Comparison of ENCODE assay signal across 1 cellular context in the genomic region with DNA sequence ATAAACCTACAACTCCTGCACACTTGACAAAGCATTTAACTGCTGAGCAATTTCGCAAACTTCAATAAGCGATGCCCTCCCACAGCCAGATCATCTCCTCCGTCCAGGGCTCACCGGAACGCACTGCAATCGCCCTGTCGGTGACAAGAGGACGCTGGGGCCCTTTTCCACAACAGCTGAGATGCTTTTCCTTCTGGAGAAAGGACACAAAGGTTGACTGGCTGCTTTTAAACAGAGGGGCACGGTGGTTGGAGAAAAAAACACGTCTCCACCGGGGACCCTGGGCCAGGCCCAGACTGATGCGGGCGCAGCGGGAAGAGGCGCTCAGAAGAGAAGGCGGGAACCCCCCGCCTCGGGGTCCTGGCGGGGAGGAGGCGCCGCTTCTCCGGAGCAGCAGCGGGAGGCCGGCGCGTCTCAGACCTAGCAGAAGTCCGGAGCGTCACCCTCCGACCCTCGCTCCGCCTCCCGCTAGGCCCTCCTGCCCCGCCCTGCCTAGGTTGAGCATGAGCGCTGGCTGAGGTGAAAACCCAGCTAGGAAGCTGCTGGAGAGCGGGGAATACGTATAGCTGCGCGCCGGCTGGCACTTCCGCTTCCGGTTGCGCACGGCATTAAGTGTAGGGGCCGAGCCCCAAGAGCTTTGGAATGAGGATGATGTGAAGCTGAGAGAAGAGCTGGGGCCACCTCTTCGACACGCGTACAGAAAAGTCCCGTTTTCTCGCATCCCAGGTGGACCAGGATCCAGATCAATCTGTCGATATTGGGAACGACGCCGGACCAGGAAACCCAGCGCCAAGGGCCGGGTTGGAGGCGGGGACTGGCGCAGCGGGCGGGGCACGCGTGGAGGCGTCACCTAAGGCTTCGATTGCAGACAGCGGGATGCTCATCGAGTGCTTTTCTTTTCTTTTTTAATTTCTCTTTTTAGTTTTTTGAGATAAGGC.
TF ChIP-seq lines count a peak whose summit lies in the region.

A gene (minus strand): TSS at position 564 of the 938 bp plus-strand sequence. CDS start 3,788 bp downstream, outside the sequence.

TF ChIP-seq in K562, 482 proteins besides CTCF, POLR2A, EP300 and RAD21 (continued from another document and continues in another):
- TF ChIP-seq, protein P1, sequence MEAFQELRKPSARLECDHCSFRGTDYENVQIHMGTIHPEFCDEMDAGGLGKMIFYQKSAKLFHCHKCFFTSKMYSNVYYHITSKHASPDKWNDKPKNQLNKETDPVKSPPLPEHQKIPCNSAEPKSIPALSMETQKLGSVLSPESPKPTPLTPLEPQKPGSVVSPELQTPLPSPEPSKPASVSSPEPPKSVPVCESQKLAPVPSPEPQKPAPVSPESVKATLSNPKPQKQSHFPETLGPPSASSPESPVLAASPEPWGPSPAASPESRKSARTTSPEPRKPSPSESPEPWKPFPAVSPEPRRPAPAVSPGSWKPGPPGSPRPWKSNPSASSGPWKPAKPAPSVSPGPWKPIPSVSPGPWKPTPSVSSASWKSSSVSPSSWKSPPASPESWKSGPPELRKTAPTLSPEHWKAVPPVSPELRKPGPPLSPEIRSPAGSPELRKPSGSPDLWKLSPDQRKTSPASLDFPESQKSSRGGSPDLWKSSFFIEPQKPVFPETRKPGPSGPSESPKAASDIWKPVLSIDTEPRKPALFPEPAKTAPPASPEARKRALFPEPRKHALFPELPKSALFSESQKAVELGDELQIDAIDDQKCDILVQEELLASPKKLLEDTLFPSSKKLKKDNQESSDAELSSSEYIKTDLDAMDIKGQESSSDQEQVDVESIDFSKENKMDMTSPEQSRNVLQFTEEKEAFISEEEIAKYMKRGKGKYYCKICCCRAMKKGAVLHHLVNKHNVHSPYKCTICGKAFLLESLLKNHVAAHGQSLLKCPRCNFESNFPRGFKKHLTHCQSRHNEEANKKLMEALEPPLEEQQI (IDR thresholded peaks at IDR 0.05), result no peak
- no peak for TF ChIP-seq ZNF57 (CRISPR knock-in tag; IDR thresholded peaks at IDR 0.05)
- TF ChIP-seq, protein P2, sequence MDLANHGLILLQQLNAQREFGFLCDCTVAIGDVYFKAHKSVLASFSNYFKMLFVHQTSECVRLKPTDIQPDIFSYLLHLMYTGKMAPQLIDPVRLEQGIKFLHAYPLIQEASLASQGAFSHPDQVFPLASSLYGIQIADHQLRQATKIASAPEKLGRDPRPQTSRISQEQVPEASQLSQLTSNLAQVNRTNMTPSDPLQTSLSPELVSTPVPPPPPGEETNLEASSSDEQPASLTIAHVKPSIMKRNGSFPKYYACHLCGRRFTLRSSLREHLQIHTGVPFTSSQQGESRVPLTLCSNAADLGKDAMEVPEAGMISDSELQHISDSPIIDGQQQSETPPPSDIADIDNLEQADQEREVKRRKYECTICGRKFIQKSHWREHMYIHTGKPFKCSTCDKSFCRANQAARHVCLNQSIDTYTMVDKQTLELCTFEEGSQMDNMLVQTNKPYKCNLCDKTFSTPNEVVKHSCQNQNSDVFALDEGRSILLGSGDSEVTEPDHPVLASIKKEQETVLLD (IDR thresholded peaks at IDR 0.05), result peak; percentile 46
- no peak for TF ChIP-seq ZKSCAN3 (CRISPR knock-in tag; IDR thresholded peaks at IDR 0.05)
- peak; percentile 73 for TF ChIP-seq SPI1 (IDR thresholded peaks at IDR 0.05; ENCODE audit: borderline replicate concordance, low read depth, low read length)
- no peak for TF ChIP-seq RAD51 (IDR thresholded peaks at IDR 0.05; ENCODE audit: borderline replicate concordance, low read depth)
- peak in 1 of 2 experiments; percentile 88; a peak in 1 of 3 replicates for TF ChIP-seq CBX3 (IDR thresholded peaks at IDR 0.05; ENCODE audit: borderline replicate concordance in 1 of 2, low read length in 2 of 2)
- no peak; the same call in 1 of the 2 replicates for TF ChIP-seq EGR1 (conservative IDR thresholded peaks at IDR 0.05)
- TF ChIP-seq KLF13 (tag; IDR thresholded peaks at IDR 0.05; ENCODE audit: borderline replicate concordance, low read depth), result 0 out of 2 replicates have a peak, but pooled peaks have one; percentile 69
- no peak for TF ChIP-seq NELFE (IDR thresholded peaks at IDR 0.05; ENCODE audit: insufficient read depth, insufficient read length)
- TF ChIP-seq MCM2 (IDR thresholded peaks at IDR 0.05; ENCODE audit: low read depth), result no peak
- TF ChIP-seq TCFL5 (CRISPR knock-in tag; conservative IDR thresholded peaks at IDR 0.05), result no peak
- peak; percentile 98 for TF ChIP-seq ELF1 (tag; IDR thresholded peaks at IDR 0.05)
- TF ChIP-seq ZNF165 (CRISPR knock-in tag; IDR thresholded peaks at IDR 0.05; ENCODE audit: borderline replicate concordance), result no peak
- TF ChIP-seq, protein P3, sequence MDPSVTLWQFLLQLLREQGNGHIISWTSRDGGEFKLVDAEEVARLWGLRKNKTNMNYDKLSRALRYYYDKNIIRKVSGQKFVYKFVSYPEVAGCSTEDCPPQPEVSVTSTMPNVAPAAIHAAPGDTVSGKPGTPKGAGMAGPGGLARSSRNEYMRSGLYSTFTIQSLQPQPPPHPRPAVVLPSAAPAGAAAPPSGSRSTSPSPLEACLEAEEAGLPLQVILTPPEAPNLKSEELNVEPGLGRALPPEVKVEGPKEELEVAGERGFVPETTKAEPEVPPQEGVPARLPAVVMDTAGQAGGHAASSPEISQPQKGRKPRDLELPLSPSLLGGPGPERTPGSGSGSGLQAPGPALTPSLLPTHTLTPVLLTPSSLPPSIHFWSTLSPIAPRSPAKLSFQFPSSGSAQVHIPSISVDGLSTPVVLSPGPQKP (CRISPR knock-in tag; IDR thresholded peaks at IDR 0.05), result no peak
- TF ChIP-seq ADNP (tag; IDR thresholded peaks at IDR 0.05), result no peak
- no peak for TF ChIP-seq ILF3 (IDR thresholded peaks at IDR 0.05; ENCODE audit: borderline replicate concordance)
- no peak for TF ChIP-seq KAT2B (IDR thresholded peaks at IDR 0.05; ENCODE audit: low read depth, low read length)
- no peak for TF ChIP-seq PHB (CRISPR knock-in tag; IDR thresholded peaks at IDR 0.05)
- TF ChIP-seq POLR2B (IDR thresholded peaks at IDR 0.05; ENCODE audit: low read depth, partially characterized antibody), result peak; percentile 74
- TF ChIP-seq MAFK (IDR thresholded peaks at IDR 0.05; ENCODE audit: low read length), result no peak
- no peak for TF ChIP-seq ZNF197 (CRISPR knock-in tag; IDR thresholded peaks at IDR 0.05; ENCODE audit: low read depth)
- TF ChIP-seq ELF2 (CRISPR knock-in tag; IDR thresholded peaks at IDR 0.05), result peak; percentile 61; the same call in 1 of the 2 replicates
- peak; percentile 17; the same call in 1 of the 2 replicates for TF ChIP-seq RUNX1 (IDR thresholded peaks at IDR 0.05; ENCODE audit: low read depth)
- TF ChIP-seq, protein P4, sequence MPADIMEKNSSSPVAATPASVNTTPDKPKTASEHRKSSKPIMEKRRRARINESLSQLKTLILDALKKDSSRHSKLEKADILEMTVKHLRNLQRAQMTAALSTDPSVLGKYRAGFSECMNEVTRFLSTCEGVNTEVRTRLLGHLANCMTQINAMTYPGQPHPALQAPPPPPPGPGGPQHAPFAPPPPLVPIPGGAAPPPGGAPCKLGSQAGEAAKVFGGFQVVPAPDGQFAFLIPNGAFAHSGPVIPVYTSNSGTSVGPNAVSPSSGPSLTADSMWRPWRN (IDR thresholded peaks at IDR 0.05; ENCODE audit: low read depth), result peak; percentile 36; the same call in 1 of the 2 replicates
- peak; percentile 64 for TF ChIP-seq PML (IDR thresholded peaks at IDR 0.05; ENCODE audit: low read length)
- peak; percentile 96 for TF ChIP-seq PHF20 (IDR thresholded peaks at IDR 0.05; ENCODE audit: partially characterized antibody)
- TF ChIP-seq ZEB2 (IDR thresholded peaks at IDR 0.05), result peak; percentile 91
- TF ChIP-seq ZNF140 (CRISPR knock-in tag; IDR thresholded peaks at IDR 0.05), result no peak
- no peak for TF ChIP-seq PHF21A (IDR thresholded peaks at IDR 0.05; ENCODE audit: borderline replicate concordance, low read depth)
- TF ChIP-seq ELF4 (CRISPR knock-in tag; IDR thresholded peaks at IDR 0.05), result peak; percentile 55; the same call in 1 of the 2 replicates
- TF ChIP-seq, protein P5, sequence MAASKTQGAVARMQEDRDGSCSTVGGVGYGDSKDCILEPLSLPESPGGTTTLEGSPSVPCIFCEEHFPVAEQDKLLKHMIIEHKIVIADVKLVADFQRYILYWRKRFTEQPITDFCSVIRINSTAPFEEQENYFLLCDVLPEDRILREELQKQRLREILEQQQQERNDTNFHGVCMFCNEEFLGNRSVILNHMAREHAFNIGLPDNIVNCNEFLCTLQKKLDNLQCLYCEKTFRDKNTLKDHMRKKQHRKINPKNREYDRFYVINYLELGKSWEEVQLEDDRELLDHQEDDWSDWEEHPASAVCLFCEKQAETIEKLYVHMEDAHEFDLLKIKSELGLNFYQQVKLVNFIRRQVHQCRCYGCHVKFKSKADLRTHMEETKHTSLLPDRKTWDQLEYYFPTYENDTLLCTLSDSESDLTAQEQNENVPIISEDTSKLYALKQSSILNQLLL (CRISPR knock-in tag; IDR thresholded peaks at IDR 0.05; ENCODE audit: borderline replicate concordance), result no peak
- TF ChIP-seq ZNF212 (CRISPR knock-in tag; IDR thresholded peaks at IDR 0.05), result no peak
- TF ChIP-seq, protein P6, sequence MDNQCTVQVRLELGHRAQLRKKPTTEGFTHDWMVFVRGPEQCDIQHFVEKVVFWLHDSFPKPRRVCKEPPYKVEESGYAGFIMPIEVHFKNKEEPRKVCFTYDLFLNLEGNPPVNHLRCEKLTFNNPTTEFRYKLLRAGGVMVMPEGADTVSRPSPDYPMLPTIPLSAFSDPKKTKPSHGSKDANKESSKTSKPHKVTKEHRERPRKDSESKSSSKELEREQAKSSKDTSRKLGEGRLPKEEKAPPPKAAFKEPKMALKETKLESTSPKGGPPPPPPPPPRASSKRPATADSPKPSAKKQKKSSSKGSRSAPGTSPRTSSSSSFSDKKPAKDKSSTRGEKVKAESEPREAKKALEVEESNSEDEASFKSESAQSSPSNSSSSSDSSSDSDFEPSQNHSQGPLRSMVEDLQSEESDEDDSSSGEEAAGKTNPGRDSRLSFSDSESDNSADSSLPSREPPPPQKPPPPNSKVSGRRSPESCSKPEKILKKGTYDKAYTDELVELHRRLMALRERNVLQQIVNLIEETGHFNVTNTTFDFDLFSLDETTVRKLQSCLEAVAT (IDR thresholded peaks at IDR 0.05), result no peak
- TF ChIP-seq NUFIP1 (IDR thresholded peaks at IDR 0.05; ENCODE audit: partially characterized antibody), result no peak
- TF ChIP-seq POLR2AphosphoS2 (IDR thresholded peaks at IDR 0.05; ENCODE audit: low read length), result no peak
- no peak for TF ChIP-seq KHSRP (IDR thresholded peaks at IDR 0.05)
- TF ChIP-seq HMG20A (CRISPR knock-in tag; conservative IDR thresholded peaks at IDR 0.05), result no peak
- TF ChIP-seq CBFB (CRISPR knock-in tag; IDR thresholded peaks at IDR 0.05), result no peak
- TF ChIP-seq KLF6 (CRISPR knock-in tag; IDR thresholded peaks at IDR 0.05; ENCODE audit: borderline replicate concordance), result no peak
- TF ChIP-seq, protein P7, sequence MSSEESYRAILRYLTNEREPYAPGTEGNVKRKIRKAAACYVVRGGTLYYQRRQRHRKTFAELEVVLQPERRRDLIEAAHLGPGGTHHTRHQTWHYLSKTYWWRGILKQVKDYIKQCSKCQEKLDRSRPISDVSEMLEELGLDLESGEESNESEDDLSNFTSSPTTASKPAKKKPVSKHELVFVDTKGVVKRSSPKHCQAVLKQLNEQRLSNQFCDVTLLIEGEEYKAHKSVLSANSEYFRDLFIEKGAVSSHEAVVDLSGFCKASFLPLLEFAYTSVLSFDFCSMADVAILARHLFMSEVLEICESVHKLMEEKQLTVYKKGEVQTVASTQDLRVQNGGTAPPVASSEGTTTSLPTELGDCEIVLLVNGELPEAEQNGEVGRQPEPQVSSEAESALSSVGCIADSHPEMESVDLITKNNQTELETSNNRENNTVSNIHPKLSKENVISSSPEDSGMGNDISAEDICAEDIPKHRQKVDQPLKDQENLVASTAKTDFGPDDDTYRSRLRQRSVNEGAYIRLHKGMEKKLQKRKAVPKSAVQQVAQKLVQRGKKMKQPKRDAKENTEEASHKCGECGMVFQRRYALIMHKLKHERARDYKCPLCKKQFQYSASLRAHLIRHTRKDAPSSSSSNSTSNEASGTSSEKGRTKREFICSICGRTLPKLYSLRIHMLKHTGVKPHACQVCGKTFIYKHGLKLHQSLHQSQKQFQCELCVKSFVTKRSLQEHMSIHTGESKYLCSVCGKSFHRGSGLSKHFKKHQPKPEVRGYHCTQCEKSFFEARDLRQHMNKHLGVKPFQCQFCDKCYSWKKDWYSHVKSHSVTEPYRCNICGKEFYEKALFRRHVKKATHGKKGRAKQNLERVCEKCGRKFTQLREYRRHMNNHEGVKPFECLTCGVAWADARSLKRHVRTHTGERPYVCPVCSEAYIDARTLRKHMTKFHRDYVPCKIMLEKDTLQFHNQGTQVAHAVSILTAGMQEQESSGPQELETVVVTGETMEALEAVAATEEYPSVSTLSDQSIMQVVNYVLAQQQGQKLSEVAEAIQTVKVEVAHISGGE (CRISPR knock-in tag; IDR thresholded peaks at IDR 0.05), result peak; percentile 94 to 99 (median 97)
- no peak for TF ChIP-seq HOXB6 (CRISPR knock-in tag; IDR thresholded peaks at IDR 0.05; ENCODE audit: borderline replicate concordance)
- TF ChIP-seq MYNN (IDR thresholded peaks at IDR 0.05), result peak; percentile 87; the same call in 1 of the 2 replicates
- TF ChIP-seq MYNN (CRISPR knock-in tag; IDR thresholded peaks at IDR 0.05), result no peak
- TF ChIP-seq TFAM (CRISPR knock-in tag; conservative IDR thresholded peaks at IDR 0.05), result no peak
- TF ChIP-seq CBFA2T3 (IDR thresholded peaks at IDR 0.05), result no peak
- no peak for TF ChIP-seq COPS2 (conservative IDR thresholded peaks at IDR 0.05)
- TF ChIP-seq TCF7 (IDR thresholded peaks at IDR 0.05; ENCODE audit: borderline replicate concordance), result 0 out of 2 replicates have a peak, but pooled peaks have one; percentile 66
- no peak for TF ChIP-seq ZNF707 (CRISPR knock-in tag; conservative IDR thresholded peaks at IDR 0.05)
- TF ChIP-seq MYC (IDR thresholded peaks at IDR 0.05; ENCODE audit: low read depth, low read length), result peak; percentile 75
- TF ChIP-seq MYC (CRISPR knock-in tag; IDR thresholded peaks at IDR 0.05; ENCODE audit: borderline replicate concordance, low read depth), result no peak
- TF ChIP-seq NR4A1 (CRISPR knock-in tag; IDR thresholded peaks at IDR 0.05), result no peak
- TF ChIP-seq NR4A1 (tag; IDR thresholded peaks at IDR 0.05), result peak; percentile 73; the same call in 1 of the 2 replicates
- peak; percentile 92 for TF ChIP-seq LCOR (CRISPR knock-in tag; IDR thresholded peaks at IDR 0.05)
- no peak for TF ChIP-seq NR2F6 (CRISPR knock-in tag; IDR thresholded peaks at IDR 0.05)
- TF ChIP-seq ZNF263 (CRISPR knock-in tag; IDR thresholded peaks at IDR 0.05; ENCODE audit: borderline replicate concordance), result no peak; the same call in 1 of the 2 replicates
- TF ChIP-seq, protein P8, sequence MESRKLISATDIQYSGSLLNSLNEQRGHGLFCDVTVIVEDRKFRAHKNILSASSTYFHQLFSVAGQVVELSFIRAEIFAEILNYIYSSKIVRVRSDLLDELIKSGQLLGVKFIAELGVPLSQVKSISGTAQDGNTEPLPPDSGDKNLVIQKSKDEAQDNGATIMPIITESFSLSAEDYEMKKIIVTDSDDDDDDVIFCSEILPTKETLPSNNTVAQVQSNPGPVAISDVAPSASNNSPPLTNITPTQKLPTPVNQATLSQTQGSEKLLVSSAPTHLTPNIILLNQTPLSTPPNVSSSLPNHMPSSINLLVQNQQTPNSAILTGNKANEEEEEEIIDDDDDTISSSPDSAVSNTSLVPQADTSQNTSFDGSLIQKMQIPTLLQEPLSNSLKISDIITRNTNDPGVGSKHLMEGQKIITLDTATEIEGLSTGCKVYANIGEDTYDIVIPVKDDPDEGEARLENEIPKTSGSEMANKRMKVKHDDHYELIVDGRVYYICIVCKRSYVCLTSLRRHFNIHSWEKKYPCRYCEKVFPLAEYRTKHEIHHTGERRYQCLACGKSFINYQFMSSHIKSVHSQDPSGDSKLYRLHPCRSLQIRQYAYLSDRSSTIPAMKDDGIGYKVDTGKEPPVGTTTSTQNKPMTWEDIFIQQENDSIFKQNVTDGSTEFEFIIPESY (CRISPR knock-in tag; IDR thresholded peaks at IDR 0.05), result no peak
